1 cellular context compared by ENCODE assay signal in the genomic region with DNA sequence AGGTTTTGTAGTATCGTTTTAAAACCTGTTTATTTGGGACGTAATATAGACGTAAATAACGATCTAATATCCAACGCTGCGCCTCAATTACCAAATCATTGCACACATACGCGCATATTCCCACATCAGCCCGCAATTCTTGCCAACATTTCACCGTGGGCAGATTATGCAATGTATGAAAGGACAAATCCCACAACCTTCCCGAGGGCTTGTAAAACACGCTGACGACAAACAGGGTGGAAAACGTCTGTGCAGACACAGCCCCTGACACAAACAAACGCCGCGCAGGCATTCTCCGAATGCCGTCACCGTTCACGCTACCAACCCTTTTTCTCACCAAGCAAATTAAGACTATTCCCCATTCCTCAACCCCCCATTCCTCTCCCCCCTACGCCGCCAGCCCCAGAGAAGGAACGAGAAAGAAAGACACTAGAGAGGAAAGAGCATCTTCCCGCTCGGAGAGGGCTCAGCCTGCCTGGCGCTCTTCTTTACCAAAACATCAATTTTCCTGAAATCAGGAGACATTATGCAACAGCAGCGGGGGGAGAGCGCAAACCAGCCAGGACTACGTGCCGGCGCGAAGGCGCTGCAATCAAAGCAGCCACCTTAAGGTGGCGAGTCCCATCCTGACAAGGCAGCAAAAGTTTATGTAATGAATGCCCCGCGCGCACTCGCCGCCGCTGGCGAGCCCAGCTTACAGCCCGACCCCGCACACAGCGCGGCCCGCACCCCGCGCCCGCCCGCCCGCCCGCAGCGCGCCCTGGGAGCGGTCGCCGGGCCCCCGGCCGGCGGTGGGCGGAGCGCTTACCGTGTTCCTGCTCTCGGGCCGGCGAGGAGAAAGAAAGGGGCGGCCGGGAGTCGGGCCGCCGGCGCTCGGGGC.
A peak's percentile ranks its signal among the peaks of the same experiment; 100 is the strongest.
TF ChIP-seq lines count a peak whose summit lies in the region.

No MANE protein-coding gene starts in this region.

TF ChIP-seq in K562, 482 proteins besides CTCF, POLR2A, EP300 and RAD21 (continued from another document and continues in another):
- TF ChIP-seq ZNF639 (CRISPR knock-in tag; conservative IDR thresholded peaks at IDR 0.05 in 1 of 2, IDR thresholded peaks at IDR 0.05 in 1 of 2), result no peak
- TF ChIP-seq, protein P1, sequence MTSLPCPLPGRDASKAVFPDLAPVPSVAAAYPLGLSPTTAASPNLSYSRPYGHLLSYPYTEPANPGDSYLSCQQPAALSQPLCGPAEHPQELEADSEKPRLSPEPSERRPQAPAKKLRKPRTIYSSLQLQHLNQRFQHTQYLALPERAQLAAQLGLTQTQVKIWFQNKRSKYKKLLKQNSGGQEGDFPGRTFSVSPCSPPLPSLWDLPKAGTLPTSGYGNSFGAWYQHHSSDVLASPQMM (CRISPR knock-in tag; IDR thresholded peaks at IDR 0.05), result no peak
- TF ChIP-seq, protein P2, sequence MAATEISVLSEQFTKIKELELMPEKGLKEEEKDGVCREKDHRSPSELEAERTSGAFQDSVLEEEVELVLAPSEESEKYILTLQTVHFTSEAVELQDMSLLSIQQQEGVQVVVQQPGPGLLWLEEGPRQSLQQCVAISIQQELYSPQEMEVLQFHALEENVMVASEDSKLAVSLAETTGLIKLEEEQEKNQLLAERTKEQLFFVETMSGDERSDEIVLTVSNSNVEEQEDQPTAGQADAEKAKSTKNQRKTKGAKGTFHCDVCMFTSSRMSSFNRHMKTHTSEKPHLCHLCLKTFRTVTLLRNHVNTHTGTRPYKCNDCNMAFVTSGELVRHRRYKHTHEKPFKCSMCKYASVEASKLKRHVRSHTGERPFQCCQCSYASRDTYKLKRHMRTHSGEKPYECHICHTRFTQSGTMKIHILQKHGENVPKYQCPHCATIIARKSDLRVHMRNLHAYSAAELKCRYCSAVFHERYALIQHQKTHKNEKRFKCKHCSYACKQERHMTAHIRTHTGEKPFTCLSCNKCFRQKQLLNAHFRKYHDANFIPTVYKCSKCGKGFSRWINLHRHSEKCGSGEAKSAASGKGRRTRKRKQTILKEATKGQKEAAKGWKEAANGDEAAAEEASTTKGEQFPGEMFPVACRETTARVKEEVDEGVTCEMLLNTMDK (IDR thresholded peaks at IDR 0.05; ENCODE audit: borderline replicate concordance, insufficient read depth, low read depth, low read length, poor library complexity, severe bottlenecking), result no peak
- no peak for TF ChIP-seq ETV6 (IDR thresholded peaks at IDR 0.05; ENCODE audit: borderline replicate concordance in 1 of 2, low read depth in 2 of 2, low read length in 1 of 2)
- no peak for TF ChIP-seq ETV6 (CRISPR knock-in tag; IDR thresholded peaks at IDR 0.05; ENCODE audit: borderline replicate concordance)
- no peak for TF ChIP-seq HOMEZ (CRISPR knock-in tag; IDR thresholded peaks at IDR 0.05)
- TF ChIP-seq, protein P3, sequence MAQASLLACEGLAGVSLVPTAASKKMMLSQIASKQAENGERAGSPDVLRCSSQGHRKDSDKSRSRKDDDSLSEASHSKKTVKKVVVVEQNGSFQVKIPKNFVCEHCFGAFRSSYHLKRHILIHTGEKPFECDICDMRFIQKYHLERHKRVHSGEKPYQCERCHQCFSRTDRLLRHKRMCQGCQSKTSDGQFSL (CRISPR knock-in tag; IDR thresholded peaks at IDR 0.05), result peak; percentile 67
- TF ChIP-seq, protein P3 (tag; IDR thresholded peaks at IDR 0.05), result 0 out of 4 replicates have a peak, but pooled peaks of 1 of the 2 experiments have one; percentile 52
- TF ChIP-seq C11orf30 (IDR thresholded peaks at IDR 0.05; ENCODE audit: low read depth), result no peak
- no peak for TF ChIP-seq NFATC3 (IDR thresholded peaks at IDR 0.05)
- no peak for TF ChIP-seq EGR1 (conservative IDR thresholded peaks at IDR 0.05)
- no peak for TF ChIP-seq RBM25 (IDR thresholded peaks at IDR 0.05; ENCODE audit: low read depth, low read length, severe bottlenecking)
- TF ChIP-seq PRPF4 (IDR thresholded peaks at IDR 0.05; ENCODE audit: insufficient read depth, low read depth, low read length, poor library complexity, severe bottlenecking), result no peak
- peak; percentile 77 for TF ChIP-seq RBBP5 (IDR thresholded peaks at IDR 0.05; ENCODE audit: borderline replicate concordance, insufficient read depth, low read length, poor library complexity, severe bottlenecking)
- TF ChIP-seq PKNOX1 (IDR thresholded peaks at IDR 0.05), result no peak
- 0 out of 2 replicates have a peak, but pooled peaks have one; percentile 31 for TF ChIP-seq ZBTB26 (CRISPR knock-in tag; IDR thresholded peaks at IDR 0.05)
- TF ChIP-seq TEAD2 (tag; IDR thresholded peaks at IDR 0.05), result no peak
- no peak for TF ChIP-seq TAL1 (IDR thresholded peaks at IDR 0.05)
- no peak for TF ChIP-seq DNMT1 (IDR thresholded peaks at IDR 0.05)
- TF ChIP-seq, protein P4, sequence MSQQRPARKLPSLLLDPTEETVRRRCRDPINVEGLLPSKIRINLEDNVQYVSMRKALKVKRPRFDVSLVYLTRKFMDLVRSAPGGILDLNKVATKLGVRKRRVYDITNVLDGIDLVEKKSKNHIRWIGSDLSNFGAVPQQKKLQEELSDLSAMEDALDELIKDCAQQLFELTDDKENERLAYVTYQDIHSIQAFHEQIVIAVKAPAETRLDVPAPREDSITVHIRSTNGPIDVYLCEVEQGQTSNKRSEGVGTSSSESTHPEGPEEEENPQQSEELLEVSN (IDR thresholded peaks at IDR 0.05; ENCODE audit: borderline replicate concordance in 1 of 2, extremely low read depth in 1 of 2, insufficient read depth in 1 of 2, insufficient read length in 1 of 2, low read depth in 1 of 2, low read length in 1 of 2, poor library complexity in 1 of 2, severe bottlenecking in 1 of 2), result peak in 1 of 2 experiments; percentile 42
- no peak for TF ChIP-seq ZNF184 (CRISPR knock-in tag; IDR thresholded peaks at IDR 0.05)
- TF ChIP-seq MAZ (CRISPR knock-in tag; conservative IDR thresholded peaks at IDR 0.05 in 1 of 2, IDR thresholded peaks at IDR 0.05 in 1 of 2), result peak in 1 of 2 experiments; percentile 47; a peak in 1 of 4 replicates
- no peak; the same call in 1 of the 2 replicates for TF ChIP-seq MXI1 (IDR thresholded peaks at IDR 0.05; ENCODE audit: low read depth, low read length)
- no peak for TF ChIP-seq ZNF583 (CRISPR knock-in tag; IDR thresholded peaks at IDR 0.05)
- TF ChIP-seq ZNF431 (CRISPR knock-in tag; IDR thresholded peaks at IDR 0.05), result no peak
- no peak for TF ChIP-seq ZNF175 (CRISPR knock-in tag; IDR thresholded peaks at IDR 0.05; ENCODE audit: low read depth)
- TF ChIP-seq ZFP30 (CRISPR knock-in tag; IDR thresholded peaks at IDR 0.05; ENCODE audit: borderline replicate concordance), result no peak
- peak; percentile 52 for TF ChIP-seq BHLHE40 (IDR thresholded peaks at IDR 0.05; ENCODE audit: low read length)
- TF ChIP-seq ZBTB40 (IDR thresholded peaks at IDR 0.05), result peak; percentile 6; the same call in 1 of the 2 replicates
- TF ChIP-seq ZBTB40 (CRISPR knock-in tag; IDR thresholded peaks at IDR 0.05), result 0 out of 2 replicates have a peak, but pooled peaks have one; percentile 20
- TF ChIP-seq ZNF277 (CRISPR knock-in tag; IDR thresholded peaks at IDR 0.05; ENCODE audit: borderline replicate concordance), result no peak
